Comparison of ENCODE assay signal across 19 cellular contexts in the genomic region with DNA sequence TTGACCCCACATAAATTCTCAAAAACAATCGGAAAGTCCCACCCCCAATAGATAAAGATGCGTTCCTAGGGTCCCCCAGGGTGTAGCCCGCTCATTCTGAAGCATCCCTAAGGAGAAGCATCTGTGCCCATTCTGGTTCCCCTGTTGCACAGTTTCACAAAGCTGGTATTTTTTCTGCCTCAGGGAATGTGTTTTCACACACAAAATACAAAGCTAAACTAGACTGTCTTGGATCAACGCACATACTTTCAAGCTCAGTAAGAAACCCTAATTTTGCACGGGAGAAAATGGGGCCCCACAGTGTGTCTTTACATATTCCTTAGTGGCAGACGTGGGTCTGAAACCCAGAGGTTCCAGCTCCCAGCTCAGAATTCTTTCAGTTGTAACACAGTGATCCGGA. TPM values are rescaled to one million over a fixed set of nuclear protein-coding genes. Genes with fewer than 3 reads are reported as not detected.
DNase-seq lines count a peak whose midpoint lies in the region; ATAC-seq and TF ChIP-seq lines count a peak whose summit lies in the region.
"Had no signal": no experiment of that assay in that cellular context is flagged by ENCODE, and none has a peak within 500 bp of the region (broad histone marks: within the 10 kb centered on the region; RNA-seq: fewer than 3 reads in every experiment).

No MANE protein-coding gene starts in this region.

- intact Hi-C loops in activated CD4-positive, alpha-beta T cell treated with anti-CD3 and anti-CD28 coated beads, Interleukin-2, amount 10 ng/mL, durations not matched to agents 24 days and 14 days (cut with micrococcal nuclease) = loop anchor here (10.0 kb wide), 1 partner anchor 523 kb away; no protein-coding TSS in a partner anchor

- H3K36me3 Mint-ChIP-seq in activated CD4-positive, alpha-beta T cell treated with anti-CD3 and anti-CD28 coated beads, Interleukin-2, amount 10 ng/mL, durations not matched to agents 24 days and 14 days (ENCODE audit: low read depth) = peaks cover 2% of the 10 kb centered on the region
- H3K36me3 Mint-ChIP-seq in HFFc6 (ENCODE audit: low read depth) = peaks cover 4% of the 10 kb centered on the region
- no peaks in the 10 kb centered on the region for H3K36me3 Mint-ChIP-seq in effector memory CD8-positive, alpha-beta T cell (ENCODE audit: insufficient read depth)

- peak overlapping the region; percentile 37 for H3K4me3 Mint-ChIP-seq in activated CD4-positive, alpha-beta T cell treated with anti-CD3 and anti-CD28 coated beads, Interleukin-2, amount 10 ng/mL, durations not matched to agents 24 days and 14 days
- H3K4me3 Mint-ChIP-seq in HFFc6 = peak overlapping the region; percentile 39
- peak overlapping the region; percentile 23 to 57 for H3K4me3 Mint-ChIP-seq in effector memory CD8-positive, alpha-beta T cell

- no peaks in the 10 kb centered on the region for H3K79me2 ChIP-seq in osteoblast (ENCODE audit: insufficient read depth, low read length)

- no peak overlapping the region for H3K4me3 ChIP-seq in osteoblast (ENCODE audit: insufficient read depth, low read length)
- no peak overlapping the region for H3K4me3 ChIP-seq in effector memory CD4-positive, alpha-beta T cell (ENCODE audit: insufficient read depth, low read depth, low read length, poor library complexity, severe bottlenecking)
- H3K4me3 ChIP-seq: thyroid gland had no signal

- H3K27ac Mint-ChIP-seq in activated CD4-positive, alpha-beta T cell treated with anti-CD3 and anti-CD28 coated beads, Interleukin-2, amount 10 ng/mL, durations not matched to agents 24 days and 14 days = no peak overlapping the region
- H3K27ac Mint-ChIP-seq in HFFc6 = no peak overlapping the region
- peak overlapping the region in 1 of 2 donors; percentile 63 for H3K27ac Mint-ChIP-seq in effector memory CD8-positive, alpha-beta T cell

- no peaks in the 10 kb centered on the region for H3K36me3 ChIP-seq in osteoblast (ENCODE audit: insufficient read depth, low read length)
- no peaks in the 10 kb centered on the region for H3K36me3 ChIP-seq in effector memory CD4-positive, alpha-beta T cell (ENCODE audit: control insufficient read depth, insufficient read depth, low read length)
- H3K36me3 ChIP-seq: thyroid gland had no signal

- H3K4me2 ChIP-seq in osteoblast (ENCODE audit: insufficient read depth, low read length) = no peak overlapping the region

- H3K27me3 Mint-ChIP-seq in activated CD4-positive, alpha-beta T cell treated with anti-CD3 and anti-CD28 coated beads, Interleukin-2, amount 10 ng/mL, durations not matched to agents 24 days and 14 days = peaks cover 42% of the 10 kb centered on the region
- peaks cover 1% of the 10 kb centered on the region for H3K27me3 Mint-ChIP-seq in HFFc6 (ENCODE audit: insufficient read depth)
- peaks cover 46 to 53% of the 10 kb centered on the region in 2 donors for H3K27me3 Mint-ChIP-seq in effector memory CD8-positive, alpha-beta T cell

- H3K27ac ChIP-seq in osteoblast (ENCODE audit: low read depth, low read length) = no peak overlapping the region
- no peak overlapping the region for H3K27ac ChIP-seq in effector memory CD4-positive, alpha-beta T cell (ENCODE audit: insufficient read depth, low read length, poor library complexity, severe bottlenecking)
- H3K27ac ChIP-seq: thyroid gland had no signal

- ATAC-seq in effector memory CD8-positive, alpha-beta T cell (replicated peaks) = no peak
- ATAC-seq: left cardiac atrium, Right ventricle myocardium inferior had no signal

- no peak overlapping the region for H2AFZ ChIP-seq in osteoblast (ENCODE audit: low read length)

- H3K27me3 ChIP-seq in osteoblast (ENCODE audit: insufficient read depth, low read length) = peaks cover 27% of the 10 kb centered on the region
- H3K27me3 ChIP-seq in effector memory CD4-positive, alpha-beta T cell (replicated peaks; ENCODE audit: control insufficient read depth, insufficient read depth, low read length, poor library complexity, severe bottlenecking) = peaks cover 7% of the 10 kb centered on the region
- H3K27me3 ChIP-seq: thyroid gland had no signal

- no peaks in the 10 kb centered on the region for H4K20me1 ChIP-seq in osteoblast (ENCODE audit: insufficient read depth, low read length)

- H3K9me3 Mint-ChIP-seq in activated CD4-positive, alpha-beta T cell treated with anti-CD3 and anti-CD28 coated beads, Interleukin-2, amount 10 ng/mL, durations not matched to agents 24 days and 14 days = peaks cover 4% of the 10 kb centered on the region
- H3K9me3 Mint-ChIP-seq in HFFc6 = no peaks in the 10 kb centered on the region
- H3K9me3 Mint-ChIP-seq in effector memory CD8-positive, alpha-beta T cell = no peaks in the 10 kb centered on the region

- peaks cover 8% of the 10 kb centered on the region for H3K4me1 Mint-ChIP-seq in activated CD4-positive, alpha-beta T cell treated with anti-CD3 and anti-CD28 coated beads, Interleukin-2, amount 10 ng/mL, durations not matched to agents 24 days and 14 days
- H3K4me1 Mint-ChIP-seq in HFFc6 (ENCODE audit: low read depth) = peaks cover 43% of the 10 kb centered on the region
- peaks cover 12 to 14% of the 10 kb centered on the region in 2 donors for H3K4me1 Mint-ChIP-seq in effector memory CD8-positive, alpha-beta T cell (ENCODE audit: low read depth in 2 of 2)

- no peaks in the 10 kb centered on the region for H3K4me1 ChIP-seq in osteoblast (ENCODE audit: insufficient read depth, low read length)
- H3K4me1 ChIP-seq in effector memory CD4-positive, alpha-beta T cell (ENCODE audit: control insufficient read depth, insufficient read depth, low read length, poor library complexity, severe bottlenecking) = no peaks in the 10 kb centered on the region

- TF ChIP-seq CTCF in HFFc6 (IDR thresholded peaks at IDR 0.05) (no peak), osteoblast (IDR thresholded peaks at IDR 0.05; ENCODE audit: extremely low read depth, low read depth, low read length) (no peak)

- H3K9me3 ChIP-seq in osteoblast (ENCODE audit: low read depth, low read length) = no peaks in the 10 kb centered on the region
- H3K9me3 ChIP-seq in effector memory CD4-positive, alpha-beta T cell (ENCODE audit: control insufficient read depth, low read length) = no peaks in the 10 kb centered on the region
- H3K9me3 ChIP-seq: thyroid gland had no signal

- DNase-seq in activated CD4-positive, alpha-beta T cell treated with anti-CD3 and anti-CD28 coated beads, Interleukin-2, amount 10 ng/mL, durations not matched to agents 24 days and 14 days = no peak
- no peak for DNase-seq in activated CD4-positive, alpha-beta T cell treated with anti-CD3 and anti-CD28 coated beads, Interleukin-2, amount 50 U/mL, for 1 hour
- no peak for DNase-seq in HFFc6
- no peak for DNase-seq in effector memory CD8-positive, alpha-beta T cell
- DNase-seq in osteoblast (ENCODE audit: insufficient read length, low spot score, missing footprints) = peak; percentile 81
- DNase-seq in effector memory CD4-positive, alpha-beta T cell = no peak
- DNase-seq in GOT3 (lab: John Stamatoyannopoulos, UW) = no peak
- DNase-seq in AG08396 (ENCODE audit: low spot score) = no peak
- DNase-seq: amniotic stem cell, cortex of kidney, KG1, left cardiac atrium, mesenchymal stem cell, NCI-H187, NCI-H748 treated with DMSO at 0.1 percent for 48 hours, thyroid gland had no signal

RNA-seq across cellular contexts. Expression of gene FOXQ1, which starts 6.1 kb away (rescaled TPM):
- total RNA-seq in activated CD4-positive, alpha-beta T cell treated with anti-CD3 and anti-CD28 coated beads, Interleukin-2, amount 10 ng/mL, durations not matched to agents 24 days and 14 days = not detected in 2 replicates
- total RNA-seq in HFFc6 (2021; fragmentation: NEBNext Ultra II Directional; extraction: Animal tissue kit (Norgen Biotek cat#: 25700)) = 1 to 10 TPM in 5 of 6 experiments, under 1 TPM in 1; 0.74 to 3.2 (median 2.7) TPM
- total RNA-seq in osteoblast = 0.59 and 2.5 TPM in 2 replicates
- total RNA-seq: HT1080, left cardiac atrium, posterior vena cava, Right ventricle myocardium inferior had no signal
